In the genomic region with DNA sequence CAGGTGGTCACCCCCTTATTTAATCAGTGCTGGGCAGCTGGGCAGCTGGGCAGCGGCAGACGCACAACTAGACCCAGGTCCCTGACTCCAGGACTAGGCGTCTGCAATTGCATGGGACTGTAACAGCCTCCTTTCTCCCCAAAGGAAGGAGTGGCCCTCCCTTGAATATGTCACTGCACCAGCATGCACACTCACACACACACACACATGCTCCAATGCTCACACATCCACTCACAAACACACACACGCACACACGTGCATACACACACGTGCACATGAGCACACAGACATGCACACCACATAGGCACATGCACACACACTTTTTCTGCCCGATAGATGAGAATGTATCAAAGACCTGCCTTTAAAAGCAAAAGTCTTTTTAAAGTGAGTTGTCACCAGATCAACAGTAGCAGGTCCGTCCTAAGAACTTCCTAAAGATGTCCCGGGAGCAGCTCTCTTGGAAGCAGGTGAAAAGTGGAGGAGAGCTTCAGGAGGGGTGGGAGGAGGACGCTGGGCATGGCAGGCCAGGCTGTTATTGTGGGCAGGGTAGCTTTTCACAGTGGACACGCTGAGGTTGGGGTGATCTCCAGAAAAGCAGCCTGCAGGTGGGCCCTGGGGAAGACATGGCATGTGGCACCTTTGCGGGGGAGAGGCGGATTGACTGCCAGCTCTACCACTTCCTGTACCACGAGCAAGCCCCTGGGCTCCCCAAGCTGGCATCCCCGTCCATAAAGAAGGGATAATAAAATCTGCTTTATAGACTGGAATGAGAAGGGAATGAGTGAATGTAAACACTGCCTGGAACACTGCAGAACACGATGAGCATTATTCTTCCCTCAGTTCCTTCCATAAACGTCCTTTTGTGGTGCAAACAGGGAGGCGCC, we compare ENCODE assay signal across 8 cellular contexts. TPM values are rescaled to one million over a fixed set of nuclear protein-coding genes. Genes with fewer than 3 reads are reported as not detected.
DNase-seq lines count a peak whose midpoint lies in the region; ATAC-seq, FAIRE-seq and TF ChIP-seq lines count a peak whose summit lies in the region.

No MANE protein-coding gene starts in this region.

- H3K27ac ChIP-seq in SU-DHL-6 (ENCODE audit: low read depth, low read length): peak overlapping the region; percentile 95
- H3K27ac ChIP-seq in right atrium auricular region: no peak overlapping the region
- no peak overlapping the region for H3K27ac ChIP-seq in gastrocnemius medialis

- in situ Hi-C loops in gastrocnemius medialis (cut with MboI; ENCODE audit: low sequenced_read_pairs in 4 of 4): no loop called here

- peak overlapping the region; percentile 54 for H3K4me2 ChIP-seq in SU-DHL-6 (ENCODE audit: low read depth, low read length, poor library complexity, severe bottlenecking)

- DNase-seq in GM12891 (ENCODE audit: insufficient read length, low spot score) (no peak), right atrium auricular region (ENCODE audit: low spot score) (no peak), gastrocnemius medialis (no peak), NCI-H2196 (lab: John Stamatoyannopoulos, UW; ENCODE audit: unreplicated experiment) (no peak), NCI-H524 (lab: John Stamatoyannopoulos, UW) (no peak)
- DNase-seq in activated CD4-positive, CD25-positive, alpha-beta regulatory T cell treated with anti-CD3 and anti-CD28 coated beads, Interleukin-2, amount 50 U/mL, for 72 hours: no peak

- H3K9me2 ChIP-seq in SU-DHL-6 (replicated peaks; ENCODE audit: insufficient read depth, low read length): no peaks in the 10 kb centered on the region

- ATAC-seq in gastrocnemius medialis: no peak
- no peak for ATAC-seq in HG03159 (IDR thresholded peaks at IDR 0.05; ENCODE audit: unreplicated experiment)

- H2AFZ ChIP-seq in SU-DHL-6 (ENCODE audit: low read depth, low read length, severe bottlenecking): no peak overlapping the region

- H4K20me1 ChIP-seq in SU-DHL-6 (ENCODE audit: low read depth, low read length): no peaks in the 10 kb centered on the region

- H3K4me3 ChIP-seq in SU-DHL-6 (ENCODE audit: insufficient read depth, low read length, poor library complexity, severe bottlenecking) (peak overlapping the region; percentile 55), right atrium auricular region (peak overlapping the region; percentile 54 to 66), gastrocnemius medialis (peak overlapping the region in 3 of 4 donors; percentile 55 to 73 (median 58))

- H3K9me3 ChIP-seq in SU-DHL-6 (ENCODE audit: insufficient read depth, low read length): no peaks in the 10 kb centered on the region
- no peaks in the 10 kb centered on the region for H3K9me3 ChIP-seq in right atrium auricular region
- H3K9me3 ChIP-seq in gastrocnemius medialis: no peaks in the 10 kb centered on the region

- intact Hi-C loops in gastrocnemius medialis (cut with DNase I; ENCODE audit: low total_unique reads): no loop called here

- H3K9ac ChIP-seq in SU-DHL-6 (ENCODE audit: low read length): peak overlapping the region; percentile 61

- TF ChIP-seq CTCF in SU-DHL-6 (IDR thresholded peaks at IDR 0.05; ENCODE audit: insufficient read depth, low read length, poor library complexity, severe bottlenecking): no peak
- no peak for TF ChIP-seq CTCF in right atrium auricular region (IDR thresholded peaks at IDR 0.05)
- no peak for TF ChIP-seq CTCF in gastrocnemius medialis (IDR thresholded peaks at IDR 0.05 in 4 of 5, conservative IDR thresholded peaks at IDR 0.05 in 1 of 5)

- H3K4me1 ChIP-seq in right atrium auricular region (peaks cover 0 to 22% of the 10 kb centered on the region in 2 donors), gastrocnemius medialis (peaks cover 6 to 11% of the 10 kb centered on the region in 2 donors)

- no peaks in the 10 kb centered on the region for H3K27me3 ChIP-seq in SU-DHL-6 (ENCODE audit: low read length)
- peaks cover 7% of the 10 kb centered on the region in 2 donors for H3K27me3 ChIP-seq in right atrium auricular region
- peaks cover 27 to 41% (median 32%) of the 10 kb centered on the region in 3 donors for H3K27me3 ChIP-seq in gastrocnemius medialis

- peaks cover 20% of the 10 kb centered on the region; the same call in 1 of the 2 replicates for H3F3A ChIP-seq in SU-DHL-6 (ENCODE audit: insufficient read depth)

- TF ChIP-seq POLR2A in GM12891 (IDR thresholded peaks at IDR 0.05; ENCODE audit: low read depth, low read length) (no peak), gastrocnemius medialis (IDR thresholded peaks at IDR 0.05) (no peak)

- H3K36me3 ChIP-seq in SU-DHL-6 (ENCODE audit: low read length) (no peaks in the 10 kb centered on the region), right atrium auricular region (no peaks in the 10 kb centered on the region), gastrocnemius medialis (no peaks in the 10 kb centered on the region)

- FAIRE-seq in GM12891 (lab: Jason Lieb, UNC): peak; percentile 74

- H3K79me2 ChIP-seq in SU-DHL-6 (ENCODE audit: insufficient read depth, low read length): peaks cover 10% of the 10 kb centered on the region

TF ChIP-seq in GM12891, 5 proteins besides CTCF, POLR2A, EP300 and RAD21:
- TF ChIP-seq PAX5 (IDR thresholded peaks at IDR 0.05; ENCODE audit: insufficient read depth, low read length, severe bottlenecking): no peak
- TF ChIP-seq POLR2AphosphoS5 (IDR thresholded peaks at IDR 0.05; ENCODE audit: low read depth, low read length): no peak
- no peak for TF ChIP-seq POU2F2 (IDR thresholded peaks at IDR 0.05; ENCODE audit: low read depth, low read length)
- no peak for TF ChIP-seq TAF1 (IDR thresholded peaks at IDR 0.05; ENCODE audit: low read depth, low read length)

RNA-seq across cellular contexts. Expression of a gene that starts 1.7 kb away (rescaled TPM):
- 2.6 TPM for polyA plus RNA-seq in GM12891 (2012; ENCODE audit: low read depth, missing spikeins)
- total RNA-seq in right atrium auricular region (1 to 10 TPM; 1.1 to 2.0 TPM), gastrocnemius medialis (1 to 10 TPM; 1.4 to 4.5 (median 1.8) TPM)
